1 cellular context compared by ENCODE assay signal in the genomic region with DNA sequence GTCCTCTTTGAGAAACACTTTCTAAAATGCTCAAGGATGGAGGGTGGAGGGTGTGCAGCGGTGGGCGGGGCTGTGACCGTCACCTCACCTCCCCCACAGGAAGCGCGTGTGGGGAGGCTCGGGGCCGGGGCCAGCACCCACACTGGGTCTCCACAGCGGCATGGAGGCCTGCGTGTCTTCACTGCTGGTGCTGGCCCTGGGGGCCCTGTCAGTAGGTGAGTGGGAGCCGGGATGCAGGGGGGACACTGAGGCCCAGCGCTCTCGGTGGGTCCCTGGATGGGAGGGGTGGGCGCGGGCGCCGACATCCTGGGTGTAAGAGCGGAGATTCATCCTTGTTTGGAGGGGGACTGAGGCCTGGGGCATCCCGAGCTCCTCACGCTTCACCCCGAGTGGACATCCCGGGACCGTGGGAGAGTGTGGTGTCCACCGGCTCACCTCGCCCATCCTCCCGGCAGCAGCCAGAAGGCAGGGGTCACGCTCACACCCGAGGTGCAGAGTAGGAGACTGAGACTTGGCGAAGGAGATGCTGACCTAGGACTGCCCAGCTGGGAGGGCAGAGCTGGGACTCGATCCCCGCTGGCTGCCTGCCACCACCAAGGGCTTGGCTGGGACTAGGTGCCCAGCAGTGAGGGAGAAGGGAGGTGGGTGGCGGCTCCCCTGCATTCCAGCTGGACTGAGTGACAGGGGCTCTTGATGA.
TF ChIP-seq lines count a peak whose summit lies in the region.

A gene (plus strand): TSS at position 142 of the 697 bp plus-strand sequence. CDS start 19 bp downstream, at position 161.

TF ChIP-seq in K562, 482 proteins besides CTCF, POLR2A, EP300 and RAD21 (continued from another document and continues in another):
- TF ChIP-seq, protein P1, sequence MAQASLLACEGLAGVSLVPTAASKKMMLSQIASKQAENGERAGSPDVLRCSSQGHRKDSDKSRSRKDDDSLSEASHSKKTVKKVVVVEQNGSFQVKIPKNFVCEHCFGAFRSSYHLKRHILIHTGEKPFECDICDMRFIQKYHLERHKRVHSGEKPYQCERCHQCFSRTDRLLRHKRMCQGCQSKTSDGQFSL (CRISPR knock-in tag; IDR thresholded peaks at IDR 0.05), result 0 out of 2 replicates have a peak, but pooled peaks have one; percentile 29
- TF ChIP-seq, protein P1 (tag; IDR thresholded peaks at IDR 0.05), result no peak
- TF ChIP-seq, protein P2, sequence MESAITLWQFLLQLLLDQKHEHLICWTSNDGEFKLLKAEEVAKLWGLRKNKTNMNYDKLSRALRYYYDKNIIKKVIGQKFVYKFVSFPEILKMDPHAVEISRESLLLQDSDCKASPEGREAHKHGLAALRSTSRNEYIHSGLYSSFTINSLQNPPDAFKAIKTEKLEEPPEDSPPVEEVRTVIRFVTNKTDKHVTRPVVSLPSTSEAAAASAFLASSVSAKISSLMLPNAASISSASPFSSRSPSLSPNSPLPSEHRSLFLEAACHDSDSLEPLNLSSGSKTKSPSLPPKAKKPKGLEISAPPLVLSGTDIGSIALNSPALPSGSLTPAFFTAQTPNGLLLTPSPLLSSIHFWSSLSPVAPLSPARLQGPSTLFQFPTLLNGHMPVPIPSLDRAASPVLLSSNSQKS (CRISPR knock-in tag; IDR thresholded peaks at IDR 0.05), result no peak
- no peak for TF ChIP-seq SOX6 (IDR thresholded peaks at IDR 0.05)
- no peak for TF ChIP-seq PHTF2 (CRISPR knock-in tag; IDR thresholded peaks at IDR 0.05)
- TF ChIP-seq ZNF311 (CRISPR knock-in tag; IDR thresholded peaks at IDR 0.05), result no peak
- TF ChIP-seq HSF4 (CRISPR knock-in tag; IDR thresholded peaks at IDR 0.05; ENCODE audit: borderline replicate concordance), result no peak
- TF ChIP-seq, protein P3, sequence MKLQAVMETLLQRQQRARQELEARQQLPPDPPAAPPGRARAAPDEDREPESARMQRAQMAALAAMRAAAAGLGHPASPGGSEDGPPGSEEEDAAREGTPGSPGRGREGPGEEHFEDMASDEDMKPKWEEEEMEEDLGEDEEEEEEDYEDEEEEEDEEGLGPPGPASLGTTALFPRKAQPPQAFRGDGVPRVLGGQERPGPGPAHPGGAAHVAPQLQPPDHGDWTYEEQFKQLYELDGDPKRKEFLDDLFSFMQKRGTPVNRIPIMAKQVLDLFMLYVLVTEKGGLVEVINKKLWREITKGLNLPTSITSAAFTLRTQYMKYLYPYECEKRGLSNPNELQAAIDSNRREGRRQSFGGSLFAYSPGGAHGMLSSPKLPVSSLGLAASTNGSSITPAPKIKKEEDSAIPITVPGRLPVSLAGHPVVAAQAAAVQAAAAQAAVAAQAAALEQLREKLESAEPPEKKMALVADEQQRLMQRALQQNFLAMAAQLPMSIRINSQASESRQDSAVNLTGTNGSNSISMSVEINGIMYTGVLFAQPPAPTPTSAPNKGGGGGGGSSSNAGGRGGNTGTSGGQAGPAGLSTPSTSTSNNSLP (IDR thresholded peaks at IDR 0.05; ENCODE audit: borderline replicate concordance, low read depth, low read length), result no peak
- no peak for TF ChIP-seq KLF1 (tag; IDR thresholded peaks at IDR 0.05)
- TF ChIP-seq CREB1 (IDR thresholded peaks at IDR 0.05), result peak; percentile 29; the same call in 1 of the 2 replicates
- TF ChIP-seq CREB1 (CRISPR knock-in tag; IDR thresholded peaks at IDR 0.05), result no peak
- TF ChIP-seq THRAP3 (IDR thresholded peaks at IDR 0.05; ENCODE audit: borderline replicate concordance), result no peak
- no peak for TF ChIP-seq SMARCE1 (IDR thresholded peaks at IDR 0.05)
- peak; percentile 69; the same call in 1 of the 2 replicates for TF ChIP-seq ZBTB7A (IDR thresholded peaks at IDR 0.05; ENCODE audit: borderline replicate concordance, control insufficient read depth, low read depth, low read length)
- TF ChIP-seq FOXJ2 (tag; IDR thresholded peaks at IDR 0.05), result no peak
- TF ChIP-seq NFXL1 (CRISPR knock-in tag; IDR thresholded peaks at IDR 0.05), result no peak
- TF ChIP-seq ZNF696 (CRISPR knock-in tag; conservative IDR thresholded peaks at IDR 0.05), result no peak
- TF ChIP-seq TCF3 (CRISPR knock-in tag; IDR thresholded peaks at IDR 0.05), result no peak
- 0 out of 2 replicates have a peak, but pooled peaks have one; percentile 54 for TF ChIP-seq ETV5 (CRISPR knock-in tag; IDR thresholded peaks at IDR 0.05; ENCODE audit: low read depth)
- TF ChIP-seq, protein P4, sequence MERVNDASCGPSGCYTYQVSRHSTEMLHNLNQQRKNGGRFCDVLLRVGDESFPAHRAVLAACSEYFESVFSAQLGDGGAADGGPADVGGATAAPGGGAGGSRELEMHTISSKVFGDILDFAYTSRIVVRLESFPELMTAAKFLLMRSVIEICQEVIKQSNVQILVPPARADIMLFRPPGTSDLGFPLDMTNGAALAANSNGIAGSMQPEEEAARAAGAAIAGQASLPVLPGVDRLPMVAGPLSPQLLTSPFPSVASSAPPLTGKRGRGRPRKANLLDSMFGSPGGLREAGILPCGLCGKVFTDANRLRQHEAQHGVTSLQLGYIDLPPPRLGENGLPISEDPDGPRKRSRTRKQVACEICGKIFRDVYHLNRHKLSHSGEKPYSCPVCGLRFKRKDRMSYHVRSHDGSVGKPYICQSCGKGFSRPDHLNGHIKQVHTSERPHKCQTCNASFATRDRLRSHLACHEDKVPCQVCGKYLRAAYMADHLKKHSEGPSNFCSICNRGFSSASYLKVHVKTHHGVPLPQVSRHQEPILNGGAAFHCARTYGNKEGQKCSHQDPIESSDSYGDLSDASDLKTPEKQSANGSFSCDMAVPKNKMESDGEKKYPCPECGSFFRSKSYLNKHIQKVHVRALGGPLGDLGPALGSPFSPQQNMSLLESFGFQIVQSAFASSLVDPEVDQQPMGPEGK (CRISPR knock-in tag; IDR thresholded peaks at IDR 0.05; ENCODE audit: borderline replicate concordance), result no peak
- TF ChIP-seq, protein P5, sequence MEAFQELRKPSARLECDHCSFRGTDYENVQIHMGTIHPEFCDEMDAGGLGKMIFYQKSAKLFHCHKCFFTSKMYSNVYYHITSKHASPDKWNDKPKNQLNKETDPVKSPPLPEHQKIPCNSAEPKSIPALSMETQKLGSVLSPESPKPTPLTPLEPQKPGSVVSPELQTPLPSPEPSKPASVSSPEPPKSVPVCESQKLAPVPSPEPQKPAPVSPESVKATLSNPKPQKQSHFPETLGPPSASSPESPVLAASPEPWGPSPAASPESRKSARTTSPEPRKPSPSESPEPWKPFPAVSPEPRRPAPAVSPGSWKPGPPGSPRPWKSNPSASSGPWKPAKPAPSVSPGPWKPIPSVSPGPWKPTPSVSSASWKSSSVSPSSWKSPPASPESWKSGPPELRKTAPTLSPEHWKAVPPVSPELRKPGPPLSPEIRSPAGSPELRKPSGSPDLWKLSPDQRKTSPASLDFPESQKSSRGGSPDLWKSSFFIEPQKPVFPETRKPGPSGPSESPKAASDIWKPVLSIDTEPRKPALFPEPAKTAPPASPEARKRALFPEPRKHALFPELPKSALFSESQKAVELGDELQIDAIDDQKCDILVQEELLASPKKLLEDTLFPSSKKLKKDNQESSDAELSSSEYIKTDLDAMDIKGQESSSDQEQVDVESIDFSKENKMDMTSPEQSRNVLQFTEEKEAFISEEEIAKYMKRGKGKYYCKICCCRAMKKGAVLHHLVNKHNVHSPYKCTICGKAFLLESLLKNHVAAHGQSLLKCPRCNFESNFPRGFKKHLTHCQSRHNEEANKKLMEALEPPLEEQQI (IDR thresholded peaks at IDR 0.05), result no peak
- TF ChIP-seq FOXK2 (conservative IDR thresholded peaks at IDR 0.05 in 1 of 2, IDR thresholded peaks at IDR 0.05 in 1 of 2; ENCODE audit: low read depth in 2 of 2), result no peak
- no peak for TF ChIP-seq SRF (CRISPR knock-in tag; IDR thresholded peaks at IDR 0.05)
- TF ChIP-seq, protein P6, sequence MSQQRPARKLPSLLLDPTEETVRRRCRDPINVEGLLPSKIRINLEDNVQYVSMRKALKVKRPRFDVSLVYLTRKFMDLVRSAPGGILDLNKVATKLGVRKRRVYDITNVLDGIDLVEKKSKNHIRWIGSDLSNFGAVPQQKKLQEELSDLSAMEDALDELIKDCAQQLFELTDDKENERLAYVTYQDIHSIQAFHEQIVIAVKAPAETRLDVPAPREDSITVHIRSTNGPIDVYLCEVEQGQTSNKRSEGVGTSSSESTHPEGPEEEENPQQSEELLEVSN (IDR thresholded peaks at IDR 0.05; ENCODE audit: borderline replicate concordance in 1 of 2, extremely low read depth in 1 of 2, insufficient read depth in 1 of 2, insufficient read length in 1 of 2, low read depth in 1 of 2, low read length in 1 of 2, poor library complexity in 1 of 2, severe bottlenecking in 1 of 2), result peak in 1 of 2 experiments; percentile 9
- TF ChIP-seq YBX1 (IDR thresholded peaks at IDR 0.05), result no peak
- TF ChIP-seq, protein P7, sequence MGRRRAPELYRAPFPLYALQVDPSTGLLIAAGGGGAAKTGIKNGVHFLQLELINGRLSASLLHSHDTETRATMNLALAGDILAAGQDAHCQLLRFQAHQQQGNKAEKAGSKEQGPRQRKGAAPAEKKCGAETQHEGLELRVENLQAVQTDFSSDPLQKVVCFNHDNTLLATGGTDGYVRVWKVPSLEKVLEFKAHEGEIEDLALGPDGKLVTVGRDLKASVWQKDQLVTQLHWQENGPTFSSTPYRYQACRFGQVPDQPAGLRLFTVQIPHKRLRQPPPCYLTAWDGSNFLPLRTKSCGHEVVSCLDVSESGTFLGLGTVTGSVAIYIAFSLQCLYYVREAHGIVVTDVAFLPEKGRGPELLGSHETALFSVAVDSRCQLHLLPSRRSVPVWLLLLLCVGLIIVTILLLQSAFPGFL (CRISPR knock-in tag; IDR thresholded peaks at IDR 0.05), result no peak
- TF ChIP-seq BRF1 (IDR thresholded peaks at IDR 0.05; ENCODE audit: borderline replicate concordance, extremely low read depth, insufficient read length), result no peak
- TF ChIP-seq HDAC1 (IDR thresholded peaks at IDR 0.05), result no peak
- TF ChIP-seq ELF2 (CRISPR knock-in tag; IDR thresholded peaks at IDR 0.05), result no peak
- TF ChIP-seq CREM (IDR thresholded peaks at IDR 0.05; ENCODE audit: low read depth), result peak; percentile 55; the same call in 1 of the 2 replicates
- TF ChIP-seq KDM2B (CRISPR knock-in tag; IDR thresholded peaks at IDR 0.05), result no peak
- TF ChIP-seq SP1 (CRISPR knock-in tag; IDR thresholded peaks at IDR 0.05), result 0 out of 2 replicates have a peak, but pooled peaks have one; percentile 19
- TF ChIP-seq ZEB2 (IDR thresholded peaks at IDR 0.05), result no peak
- TF ChIP-seq KLF16 (IDR thresholded peaks at IDR 0.05), result no peak
- TF ChIP-seq PHF8 (IDR thresholded peaks at IDR 0.05; ENCODE audit: borderline replicate concordance, low read length), result no peak
- TF ChIP-seq, protein P8, sequence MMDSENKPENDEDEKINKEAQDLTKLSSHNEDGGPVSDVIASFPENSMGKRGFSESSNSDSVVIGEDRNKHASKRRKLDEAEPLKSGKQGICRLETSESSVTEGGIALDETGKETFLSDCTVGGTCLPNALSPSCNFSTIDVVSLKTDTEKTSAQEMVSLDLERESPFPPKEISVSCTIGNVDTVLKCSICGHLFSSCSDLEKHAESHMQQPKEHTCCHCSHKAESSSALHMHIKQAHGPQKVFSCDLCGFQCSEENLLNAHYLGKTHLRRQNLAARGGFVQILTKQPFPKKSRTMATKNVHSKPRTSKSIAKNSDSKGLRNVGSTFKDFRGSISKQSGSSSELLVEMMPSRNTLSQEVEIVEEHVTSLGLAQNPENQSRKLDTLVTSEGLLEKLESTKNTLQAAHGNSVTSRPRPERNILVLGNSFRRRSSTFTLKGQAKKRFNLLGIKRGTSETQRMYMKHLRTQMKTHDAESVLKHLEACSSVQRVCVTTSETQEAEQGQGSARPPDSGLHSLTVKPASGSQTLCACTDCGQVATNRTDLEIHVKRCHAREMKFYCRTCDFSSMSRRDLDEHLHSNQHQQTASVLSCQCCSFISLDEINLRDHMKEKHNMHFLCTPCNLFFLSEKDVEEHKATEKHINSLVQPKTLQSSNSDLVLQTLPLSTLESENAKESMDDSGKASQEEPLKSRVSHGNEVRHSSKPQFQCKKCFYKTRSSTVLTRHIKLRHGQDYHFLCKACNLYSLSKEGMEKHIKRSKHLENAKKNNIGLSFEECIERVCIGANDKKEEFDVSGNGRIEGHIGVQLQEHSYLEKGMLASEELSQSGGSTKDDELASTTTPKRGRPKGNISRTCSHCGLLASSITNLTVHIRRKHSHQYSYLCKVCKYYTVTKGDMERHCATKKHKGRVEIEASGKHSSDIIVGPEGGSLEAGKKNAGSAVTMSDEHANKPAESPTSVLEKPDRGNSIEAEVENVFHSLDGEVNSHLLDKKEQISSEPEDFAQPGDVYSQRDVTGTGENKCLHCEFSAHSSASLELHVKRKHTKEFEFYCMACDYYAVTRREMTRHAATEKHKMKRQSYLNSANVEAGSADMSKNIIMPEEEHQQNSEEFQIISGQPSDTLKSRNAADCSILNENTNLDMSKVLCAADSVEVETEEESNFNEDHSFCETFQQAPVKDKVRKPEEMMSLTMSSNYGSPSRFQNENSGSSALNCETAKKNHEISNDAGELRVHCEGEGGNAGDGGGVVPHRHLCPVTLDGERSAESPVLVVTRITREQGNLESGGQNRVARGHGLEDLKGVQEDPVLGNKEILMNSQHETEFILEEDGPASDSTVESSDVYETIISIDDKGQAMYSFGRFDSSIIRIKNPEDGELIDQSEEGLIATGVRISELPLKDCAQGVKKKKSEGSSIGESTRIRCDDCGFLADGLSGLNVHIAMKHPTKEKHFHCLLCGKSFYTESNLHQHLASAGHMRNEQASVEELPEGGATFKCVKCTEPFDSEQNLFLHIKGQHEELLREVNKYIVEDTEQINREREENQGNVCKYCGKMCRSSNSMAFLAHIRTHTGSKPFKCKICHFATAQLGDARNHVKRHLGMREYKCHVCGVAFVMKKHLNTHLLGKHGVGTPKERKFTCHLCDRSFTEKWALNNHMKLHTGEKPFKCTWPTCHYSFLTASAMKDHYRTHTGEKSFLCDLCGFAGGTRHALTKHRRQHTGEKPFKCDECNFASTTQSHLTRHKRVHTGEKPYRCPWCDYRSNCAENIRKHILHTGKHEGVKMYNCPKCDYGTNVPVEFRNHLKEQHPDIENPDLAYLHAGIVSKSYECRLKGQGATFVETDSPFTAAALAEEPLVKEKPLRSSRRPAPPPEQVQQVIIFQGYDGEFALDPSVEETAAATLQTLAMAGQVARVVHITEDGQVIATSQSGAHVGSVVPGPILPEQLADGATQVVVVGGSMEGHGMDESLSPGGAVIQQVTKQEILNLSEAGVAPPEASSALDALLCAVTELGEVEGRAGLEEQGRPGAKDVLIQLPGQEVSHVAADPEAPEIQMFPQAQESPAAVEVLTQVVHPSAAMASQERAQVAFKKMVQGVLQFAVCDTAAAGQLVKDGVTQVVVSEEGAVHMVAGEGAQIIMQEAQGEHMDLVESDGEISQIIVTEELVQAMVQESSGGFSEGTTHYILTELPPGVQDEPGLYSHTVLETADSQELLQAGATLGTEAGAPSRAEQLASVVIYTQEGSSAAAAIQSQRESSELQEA (IDR thresholded peaks at IDR 0.05; ENCODE audit: low read depth), result no peak
